8 cellular contexts compared by ENCODE assay signal in the genomic region with DNA sequence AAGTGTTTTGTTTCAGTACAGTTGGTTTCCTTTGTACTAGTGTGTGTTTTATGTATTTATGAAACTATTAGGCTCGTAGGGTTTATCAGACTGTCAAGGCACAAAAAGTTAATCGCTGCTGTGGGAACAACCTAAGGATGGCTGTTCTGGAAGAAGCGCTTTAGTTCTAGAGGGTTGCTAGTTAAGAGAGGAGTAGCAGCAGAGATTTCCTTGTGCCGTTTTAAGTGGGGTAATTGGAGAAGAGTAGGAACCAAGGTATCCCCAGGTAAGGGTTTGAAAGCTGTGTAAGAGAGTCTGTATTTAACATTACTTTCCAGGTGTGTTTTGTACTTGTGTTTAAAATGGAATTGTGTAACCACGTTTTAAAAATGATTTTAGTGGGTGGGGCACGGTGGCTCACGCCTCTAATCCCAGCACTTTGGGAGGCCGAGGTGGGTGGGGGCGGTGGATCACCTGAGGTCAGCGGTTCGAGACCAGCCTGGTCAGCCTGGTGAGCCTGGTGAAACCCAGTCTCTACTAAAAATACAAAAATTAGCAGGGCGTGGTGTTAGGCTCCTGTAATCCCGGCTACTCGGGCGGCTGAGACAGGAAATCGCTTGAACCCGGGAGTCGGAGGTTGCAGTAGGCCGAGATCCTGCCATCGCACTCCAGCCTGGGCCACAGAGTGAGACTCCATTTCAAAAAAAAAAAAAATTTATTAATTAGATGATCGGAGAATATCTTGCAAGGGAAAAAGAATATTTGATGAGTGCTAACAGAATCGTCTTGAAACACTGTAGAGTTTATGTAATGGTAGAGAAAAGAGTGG. TPM values are rescaled to one million over a fixed set of nuclear protein-coding genes. Genes with fewer than 3 reads are reported as not detected.
DNase-seq lines count a peak whose midpoint lies in the region; ATAC-seq and TF ChIP-seq lines count a peak whose summit lies in the region.

No MANE protein-coding gene starts in this region.

- peak overlapping the region; percentile 39 for H3K9ac ChIP-seq in HUES6 (ENCODE audit: low read length)
- H3K9ac ChIP-seq in mucosa of rectum (ENCODE audit: low read depth in 1 of 2, low read length in 2 of 2) = peak overlapping the region in 1 of 2 donors; percentile 26

- H3K27me3 ChIP-seq in HUES6 (ENCODE audit: control insufficient read depth, insufficient read depth, low read length) = no peaks in the 10 kb centered on the region
- no peaks in the 10 kb centered on the region for H3K27me3 ChIP-seq in brain microvascular endothelial cell (replicated peaks)
- H3K27me3 ChIP-seq in mucosa of rectum (ENCODE audit: control insufficient read depth in 2 of 2, insufficient read depth in 2 of 2, low read length in 2 of 2) = no peaks in the 10 kb centered on the region

- TF ChIP-seq CTCF in AG04449 (IDR thresholded peaks at IDR 0.05; ENCODE audit: insufficient read depth, low read length, missing control alignments) (no peak), brain microvascular endothelial cell (IDR thresholded peaks at IDR 0.05; ENCODE audit: low read depth, low read length, missing control alignments) (no peak)

- in situ Hi-C loops in brain microvascular endothelial cell (cut with HindIII; ENCODE audit: low pct_ligation_motif_present, low sequenced_read_pairs) = no loop called here

- DNase-seq in AG04449 (ENCODE audit: low read depth, low spot score) (no peak), brain microvascular endothelial cell (no peak), mesenteric fat pad (ENCODE audit: low spot score) (no peak), medulla oblongata (ENCODE audit: extremely low spot score) (no peak), nucleus accumbens (lab: John Stamatoyannopoulos, UW) (no peak)

- CTCF ChIA-PET in AG04449 (lab: Yijun Ruan, JAX) = interaction anchor here (1.4 to 1.6 kb wide), 2 partner anchors 8 to 309 kb away, joined by 5 to 6 read pairs; no protein-coding TSS in a partner anchor

- H3K36me3 ChIP-seq in HUES6 (ENCODE audit: control insufficient read depth, insufficient read depth, low read length) (peaks cover 16% of the 10 kb centered on the region), brain microvascular endothelial cell (replicated peaks) (peaks cover 3% of the 10 kb centered on the region), mucosa of rectum (ENCODE audit: control insufficient read depth in 2 of 2, insufficient read depth in 2 of 2, low read length in 2 of 2) (peaks cover under 1 to 5% of the 10 kb centered on the region in 2 donors)

- peak overlapping the region; percentile 97 for H3K4me3 ChIP-seq in AG04449 (ENCODE audit: low read depth, low read length)
- H3K4me3 ChIP-seq in HUES6 (ENCODE audit: low read depth, low read length) = peak overlapping the region; percentile 100
- peak overlapping the region; percentile 98 for H3K4me3 ChIP-seq in brain microvascular endothelial cell (ENCODE audit: low read depth, low read length)
- peak overlapping the region; percentile 60 to 99 for H3K4me3 ChIP-seq in mucosa of rectum (ENCODE audit: low read length in 2 of 2)

- POLR2A ChIA-PET in AG04449 (lab: Yijun Ruan, JAX) = no interaction called here

- H3K9me3 ChIP-seq in HUES6 (ENCODE audit: control insufficient read depth, insufficient read depth, low read depth, low read length) = no peaks in the 10 kb centered on the region
- H3K9me3 ChIP-seq in mucosa of rectum (ENCODE audit: control insufficient read depth in 2 of 2, low read length in 2 of 2) = no peaks in the 10 kb centered on the region

- H3K27ac ChIP-seq in HUES6 (ENCODE audit: low read depth, low read length) = no peak overlapping the region
- peak overlapping the region; percentile 100 for H3K27ac ChIP-seq in brain microvascular endothelial cell
- H3K27ac ChIP-seq in mucosa of rectum (ENCODE audit: low read depth in 2 of 2, low read length in 2 of 2) = no peak overlapping the region

- no peak for ATAC-seq in GM21381 (IDR thresholded peaks at IDR 0.05; ENCODE audit: unreplicated experiment)

- H3K4me1 ChIP-seq in HUES6 (ENCODE audit: control insufficient read depth, insufficient read depth, low read length) (peaks cover 46% of the 10 kb centered on the region), mucosa of rectum (ENCODE audit: control insufficient read depth in 2 of 2, insufficient read depth in 2 of 2, low read length in 2 of 2) (peaks cover 15 to 22% of the 10 kb centered on the region in 2 donors)

RNA-seq across cellular contexts. Expression of gene MORF4L1, which starts 2.6 kb away (rescaled TPM):
- 330 TPM for total RNA-seq in mesenteric fat pad
